26 cellular contexts compared by ENCODE assay signal in genomic region chr1:18640228-18641004, GRCh38. TPM values are rescaled to one million over a fixed set of nuclear protein-coding genes. Genes with fewer than 3 reads are reported as not detected.
A peak's percentile ranks its signal among the peaks of the same experiment; 100 is the strongest.
DNase-seq lines count a peak whose midpoint lies in the region; ATAC-seq, FAIRE-seq and TF ChIP-seq lines count a peak whose summit lies in the region.
"Had no signal": no experiment of that assay in that cellular context is flagged by ENCODE, and none has a peak within 500 bp of the region (broad histone marks: within the 10 kb centered on the region; RNA-seq: fewer than 3 reads in every experiment).

No MANE protein-coding gene starts in this region.

- peak overlapping the region; percentile 71 for H3K27ac Mint-ChIP-seq in activated CD4-positive, alpha-beta T cell treated with anti-CD3 and anti-CD28 coated beads, Interleukin-2, amount 10 ng/mL, durations not matched to agents 24 days and 14 days
- H3K27ac Mint-ChIP-seq in activated T-helper 17 cell treated with anti-CD3 and anti-CD28 coated beads, Interleukin-2, amount 50 U/mL, for 72 hours, result no peak overlapping the region
- H3K27ac Mint-ChIP-seq: activated B cell treated with CpG ODN at 0.5 μM for 24 hours, CD14-positive monocyte had no signal

- peaks cover 16% of the 10 kb centered on the region for H3K4me1 Mint-ChIP-seq in activated CD4-positive, alpha-beta T cell treated with anti-CD3 and anti-CD28 coated beads, Interleukin-2, amount 10 ng/mL, durations not matched to agents 24 days and 14 days
- H3K4me1 Mint-ChIP-seq in activated T-helper 17 cell treated with anti-CD3 and anti-CD28 coated beads, Interleukin-2, amount 50 U/mL, for 72 hours, result peaks cover 15% of the 10 kb centered on the region
- H3K4me1 Mint-ChIP-seq: CD14-positive monocyte had no signal

- H3K27me3 Mint-ChIP-seq in activated CD4-positive, alpha-beta T cell treated with anti-CD3 and anti-CD28 coated beads, Interleukin-2, amount 10 ng/mL, durations not matched to agents 24 days and 14 days, result peaks cover 89% of the 10 kb centered on the region
- peaks cover 80% of the 10 kb centered on the region for H3K27me3 Mint-ChIP-seq in activated T-helper 17 cell treated with anti-CD3 and anti-CD28 coated beads, Interleukin-2, amount 50 U/mL, for 72 hours

- no peaks in the 10 kb centered on the region for H3K9me3 ChIP-seq in HUES64 (ENCODE audit: insufficient read depth, low read depth, low read length)
- H3K9me3 ChIP-seq in ectodermal cell (ENCODE audit: control insufficient read depth, low read length), result no peaks in the 10 kb centered on the region
- no peaks in the 10 kb centered on the region for H3K9me3 ChIP-seq in psoas muscle
- H3K9me3 ChIP-seq: ovary, uterus had no signal

- peaks cover 4% of the 10 kb centered on the region for H3K9me3 Mint-ChIP-seq in activated CD4-positive, alpha-beta T cell treated with anti-CD3 and anti-CD28 coated beads, Interleukin-2, amount 10 ng/mL, durations not matched to agents 24 days and 14 days
- H3K9me3 Mint-ChIP-seq in activated T-helper 17 cell treated with anti-CD3 and anti-CD28 coated beads, Interleukin-2, amount 50 U/mL, for 72 hours, result no peaks in the 10 kb centered on the region
- H3K9me3 Mint-ChIP-seq: activated B cell treated with CpG ODN at 0.5 μM for 24 hours had no signal

- no peak for ATAC-seq in psoas muscle
- no peak for ATAC-seq in activated T-helper 17 cell treated with anti-CD3 and anti-CD28 coated beads, Interleukin-2, amount 50 U/mL, for 72 hours (replicated peaks)
- ATAC-seq: K562 had no signal

- H3K4me3 Mint-ChIP-seq in activated CD4-positive, alpha-beta T cell treated with anti-CD3 and anti-CD28 coated beads, Interleukin-2, amount 10 ng/mL, durations not matched to agents 24 days and 14 days, result no peak overlapping the region
- H3K4me3 Mint-ChIP-seq in activated T-helper 17 cell treated with anti-CD3 and anti-CD28 coated beads, Interleukin-2, amount 50 U/mL, for 72 hours, result no peak overlapping the region
- H3K4me3 Mint-ChIP-seq: activated B cell treated with CpG ODN at 0.5 μM for 24 hours had no signal

- no peak for DNase-seq in activated CD4-positive, alpha-beta T cell treated with anti-CD3 and anti-CD28 coated beads, Interleukin-2, amount 10 ng/mL, durations not matched to agents 24 days and 14 days
- no peak for DNase-seq in activated CD4-positive, alpha-beta T cell treated with anti-CD3 and anti-CD28 coated beads for 48 hours
- DNase-seq in psoas muscle, result no peak
- no peak for DNase-seq in D721Med (ENCODE audit: insufficient read length, low spot score)
- no peak for DNase-seq in activated gamma-delta T cell treated with Interleukin-2 at 50 U/mL for 16 hours
- DNase-seq: ACHN; activated B cell treated with CpG ODN at 0.5 μM for 24 hours; activated gamma-delta T cell; DMS79 treated with DMSO at 0.1 percent for 48 hours; NCI-H1048; NK-92 treated with Interleukin-12 subunit alpha and Interleukin-12 subunit beta, amount 100 ng/mL, for 24 hours; ovary; stimulated activated CD4-positive, alpha-beta T cell treated with anti-CD3 and anti-CD28 coated beads, Interleukin-2, amount 100 ng/mL, for 48 hours; uterus had no signal

- H3K9ac ChIP-seq in HUES64 (ENCODE audit: low read depth, low read length), result no peak overlapping the region

- intact Hi-C loops in activated CD4-positive, alpha-beta T cell treated with anti-CD3 and anti-CD28 coated beads, Interleukin-2, amount 10 ng/mL, durations not matched to agents 24 days and 14 days (cut with micrococcal nuclease), result loop anchor here (10.0 kb wide), 1 partner anchor 536 kb away; the partner anchor contains the start of gene IGSF21
- intact Hi-C loops in psoas muscle (cut with DNase I), result no loop called here

- no peak overlapping the region for H3K27ac ChIP-seq in HUES64 (ENCODE audit: low read depth, low read length)
- no peak overlapping the region for H3K27ac ChIP-seq in ectodermal cell (ENCODE audit: insufficient read depth, low read depth, low read length, poor library complexity, severe bottlenecking)
- H3K27ac ChIP-seq in psoas muscle, result no peak overlapping the region
- H3K27ac ChIP-seq: ovary, uterus had no signal

- H3K4me3 ChIP-seq in HUES64 (ENCODE audit: low read length) (peak overlapping the region; percentile 46), ectodermal cell (ENCODE audit: insufficient read depth, low read depth, low read length) (peak overlapping the region; percentile 24), psoas muscle (peak overlapping the region; percentile 47)
- H3K4me3 ChIP-seq: K562, ovary, uterus had no signal

- H3K36me3 Mint-ChIP-seq in activated CD4-positive, alpha-beta T cell treated with anti-CD3 and anti-CD28 coated beads, Interleukin-2, amount 10 ng/mL, durations not matched to agents 24 days and 14 days (ENCODE audit: low read depth), result peaks cover 14% of the 10 kb centered on the region
- H3K36me3 Mint-ChIP-seq in activated T-helper 17 cell treated with anti-CD3 and anti-CD28 coated beads, Interleukin-2, amount 50 U/mL, for 72 hours (ENCODE audit: low read depth), result peaks cover 13% of the 10 kb centered on the region

- no peak for TF ChIP-seq CTCF in psoas muscle (IDR thresholded peaks at IDR 0.05)
- no peak for TF ChIP-seq CTCF in D721Med (IDR thresholded peaks at IDR 0.05; ENCODE audit: insufficient read depth, missing control alignments)

- WGBS in HUES64, result under 1% methylated on average over 20 of the region's 43 CpGs
- 0 to 1% methylated on average over 41 to 43 of the region's 43 CpGs for WGBS in ectodermal cell, 2 experiments
- 4 to 18% (median 7%) methylated on average over 33 to 43 of the region's 43 CpGs for WGBS in psoas muscle, 3 donors

- FAIRE-seq in D721Med (lab: Jason Lieb, UNC), result no peak
- FAIRE-seq: colon, endothelial cell of umbilical vein had no signal

- H3K36me3 ChIP-seq in HUES64 (ENCODE audit: insufficient read depth, low read length) (no peaks in the 10 kb centered on the region), ectodermal cell (ENCODE audit: control insufficient read depth, insufficient read depth, low read length) (no peaks in the 10 kb centered on the region), psoas muscle (ENCODE audit: insufficient read depth in 1 of 2, low read depth in 1 of 2) (no peaks in the 10 kb centered on the region)
- H3K36me3 ChIP-seq: ovary, uterus had no signal

- H3K4me1 ChIP-seq in HUES64 (ENCODE audit: insufficient read depth, low read length) (peaks cover 60% of the 10 kb centered on the region), ectodermal cell (ENCODE audit: control insufficient read depth, insufficient read depth, low read length) (peaks cover 81% of the 10 kb centered on the region), psoas muscle (no peaks in the 10 kb centered on the region)
- H3K4me1 ChIP-seq: uterus had no signal

- H3K27me3 ChIP-seq in HUES64 (ENCODE audit: insufficient read depth, low read length), result peaks cover 100% of the 10 kb centered on the region
- H3K27me3 ChIP-seq in ectodermal cell (ENCODE audit: control insufficient read depth, insufficient read depth, low read length, poor library complexity, severe bottlenecking), result peaks cover 100% of the 10 kb centered on the region
- H3K27me3 ChIP-seq in psoas muscle (ENCODE audit: insufficient read depth in 3 of 3, low read length in 2 of 3), result peaks cover 0 to 96% (median 28%) of the 10 kb centered on the region in 3 donors
- H3K27me3 ChIP-seq: ovary had no signal

RNA-seq across cellular contexts. Expression of gene PAX7, which starts 9.8 kb away (rescaled TPM):
- not detected in 2 replicates for total RNA-seq in activated CD4-positive, alpha-beta T cell treated with anti-CD3 and anti-CD28 coated beads, Interleukin-2, amount 10 ng/mL, durations not matched to agents 24 days and 14 days
- polyA plus RNA-seq in HUES64 (2013, experiment 1 of 2), result 0.90 TPM
- polyA plus RNA-seq in HUES64 (2013, experiment 2 of 2), result 2.0 TPM
- 21.4 TPM for polyA plus RNA-seq in ectodermal cell (2013, experiment 1 of 4)
- polyA plus RNA-seq in ectodermal cell (2013, experiment 2 of 4), result 23.1 TPM
- polyA plus RNA-seq in ectodermal cell (2013, experiment 3 of 4), result 13.5 TPM
- polyA plus RNA-seq in ectodermal cell (2013, experiment 4 of 4), result 16.0 TPM
- 10 to 100 TPM in 1 of 4 donors, 1 to 10 TPM in 3; 2.6 to 11.7 (median 5.4) TPM for total RNA-seq in psoas muscle
- polyA plus RNA-seq in psoas muscle, result 1 to 10 TPM; 1.7 to 3.3 (median 2.7) TPM
- not detected for total RNA-seq in activated T-helper 17 cell treated with anti-CD3 and anti-CD28 coated beads, Interleukin-2, amount 50 U/mL, for 72 hours
- total RNA-seq: activated B cell treated with CpG ODN at 0.5 μM for 24 hours; endothelial cell of umbilical vein; fibroblast of villous mesenchyme; K562; mononuclear cell; ovary; RPMI7951; subcutaneous adipose tissue; T-helper 1 cell treated with Interleukin-12 subunit alpha and Interleukin-12 subunit beta and Interleukin-4 antibody, amounts not matched to agents 30 ng/mL and 1 ng/mL, for 36 hours; uterus had no signal
- polyA plus RNA-seq: CD14-positive monocyte, endothelial cell of umbilical vein, K562, ovary had no signal
